ENCODE assay signal across 24 cellular contexts in genomic region chr2:128004509-128004908, GRCh38. TPM values are rescaled to one million over a fixed set of nuclear protein-coding genes. Genes with fewer than 3 reads are reported as not detected.
DNase-seq lines count a peak whose midpoint lies in the region; ATAC-seq, FAIRE-seq and TF ChIP-seq lines count a peak whose summit lies in the region.
"Had no signal": no experiment of that assay in that cellular context is flagged by ENCODE, and none has a peak within 500 bp of the region (broad histone marks: within the 10 kb centered on the region; RNA-seq: fewer than 3 reads in every experiment).

No MANE protein-coding gene starts in this region.

- H3K36me3 ChIP-seq in mammary epithelial cell (ENCODE audit: insufficient read depth, low read length), result peaks cover 21% of the 10 kb centered on the region
- peaks cover 88% of the 10 kb centered on the region for H3K36me3 ChIP-seq in K562 (ENCODE audit: control insufficient read depth, insufficient read depth, low read length)

- H3K27me3 ChIP-seq in mammary epithelial cell (ENCODE audit: insufficient read depth, low read length) (no peaks in the 10 kb centered on the region), K562 (ENCODE audit: control insufficient read depth in 2 of 2, insufficient read depth in 2 of 2, low read length in 2 of 2) (no peaks in the 10 kb centered on the region)
- H3K27me3 ChIP-seq: BLaER1 had no signal

- H3K4me3 ChIP-seq in mammary epithelial cell (replicated peaks in 1 of 3; ENCODE audit: insufficient read depth in 1 of 3, low read depth in 2 of 3, low read length in 3 of 3) (no peak overlapping the region), K562 (no peak overlapping the region)
- H3K4me3 ChIP-seq: BLaER1, HAP-1 had no signal

- no peak for FAIRE-seq in K562 (lab: Jason Lieb, UNC)
- FAIRE-seq: A204.1, G401.6, GM12892, H54 had no signal

- H3K4me2 ChIP-seq in mammary epithelial cell (ENCODE audit: insufficient read depth, low read depth, low read length), result no peak overlapping the region
- H3K4me2 ChIP-seq in K562 (ENCODE audit: insufficient read depth, low read length), result no peak overlapping the region
- H3K4me2 ChIP-seq: BLaER1 had no signal

- 100% methylated on average over 2 of the region's 2 CpGs for WGBS in mammary epithelial cell (ENCODE audit: low coverage, missing lambda C conversion rate)
- WGBS in K562 (ENCODE audit: insufficient coverage, low coverage, missing lambda C conversion rate), result 46% methylated on average over 2 of the region's 2 CpGs

- peaks cover 2% of the 10 kb centered on the region for H3K9me1 ChIP-seq in K562 (ENCODE audit: control insufficient read depth, insufficient read depth, low read length)

- H3K27ac ChIP-seq in mammary epithelial cell (ENCODE audit: insufficient read depth, low read depth, low read length) (no peak overlapping the region), K562 (ENCODE audit: extremely low read depth, low read depth, low read length) (no peak overlapping the region)
- H3K27ac ChIP-seq: 22Rv1, BLaER1, C4-2B had no signal

- TF ChIP-seq POLR2A in K562 (conservative IDR thresholded peaks at IDR 0.05), result no peak

- H3K9me3 Mint-ChIP-seq in activated CD8-positive, alpha-beta memory T cell treated with anti-CD3 and anti-CD28 coated beads, Interleukin-2, amount 10 ng/mL, durations not matched to agents 7 days and 5 days (ENCODE audit: low read depth), result no peaks in the 10 kb centered on the region
- H3K9me3 Mint-ChIP-seq in MCF 10A (ENCODE audit: unreplicated experiment), result no peaks in the 10 kb centered on the region
- no peaks in the 10 kb centered on the region for H3K9me3 Mint-ChIP-seq in stimulated activated effector memory CD8-positive, alpha-beta T cell treated with anti-CD3 and anti-CD28 coated beads, Interleukin-12 subunit alpha, Interleukin-12 subunit beta, amount 100 ng/mL, for 72 hours
- no peaks in the 10 kb centered on the region for H3K9me3 Mint-ChIP-seq in activated T-helper 2 cell treated with anti-CD3 and anti-CD28 coated beads, Interferon-gamma antibody, Interleukin-2, Interleukin-4, amounts not matched to agents 10 μg/mL and 5 μg/mL and 100 μg/mL, durations not matched to agents 14 hours and 24 hours and 36 hours
- H3K9me3 Mint-ChIP-seq: CD4-positive, CD25-positive, alpha-beta regulatory T cell; CD8-positive, alpha-beta T cell; HFFc6 had no signal

- H3K4me3 Mint-ChIP-seq in activated CD8-positive, alpha-beta memory T cell treated with anti-CD3 and anti-CD28 coated beads, Interleukin-2, amount 10 ng/mL, durations not matched to agents 7 days and 5 days, result no peak overlapping the region
- no peak overlapping the region for H3K4me3 Mint-ChIP-seq in MCF 10A (ENCODE audit: unreplicated experiment)
- no peak overlapping the region for H3K4me3 Mint-ChIP-seq in stimulated activated effector memory CD8-positive, alpha-beta T cell treated with anti-CD3 and anti-CD28 coated beads, Interleukin-12 subunit alpha, Interleukin-12 subunit beta, amount 100 ng/mL, for 72 hours
- no peak overlapping the region for H3K4me3 Mint-ChIP-seq in activated T-helper 2 cell treated with anti-CD3 and anti-CD28 coated beads, Interferon-gamma antibody, Interleukin-2, Interleukin-4, amounts not matched to agents 10 μg/mL and 5 μg/mL and 100 μg/mL, durations not matched to agents 14 hours and 24 hours and 36 hours (ENCODE audit: low read depth)
- H3K4me3 Mint-ChIP-seq: B cell; CD4-positive, CD25-positive, alpha-beta regulatory T cell; CD8-positive, alpha-beta T cell; HFFc6 had no signal

- BruUV-seq in MCF 10A (replicated peaks; lab: Mats Ljungman, UMichigan) (no TSS peak), mammary epithelial cell (replicated peaks; lab: Mats Ljungman, UMichigan) (no TSS peak), K562 (replicated peaks; lab: Mats Ljungman, UMichigan) (no TSS peak)

- in situ Hi-C loops in mammary epithelial cell (cut with MboI; ENCODE audit: low sequenced_read_pairs in 2 of 2) (no loop called here), K562 (cut with MboI) (no loop called here)

- H3K9ac ChIP-seq in mammary epithelial cell (ENCODE audit: insufficient read depth, low read length) (no peak overlapping the region), K562 (ENCODE audit: insufficient read depth in 1 of 2, low read depth in 2 of 2, low read length in 2 of 2) (no peak overlapping the region)
- H3K9ac ChIP-seq: BLaER1 had no signal

- H3K4me1 Mint-ChIP-seq in activated CD8-positive, alpha-beta memory T cell treated with anti-CD3 and anti-CD28 coated beads, Interleukin-2, amount 10 ng/mL, durations not matched to agents 7 days and 5 days, result no peaks in the 10 kb centered on the region
- no peaks in the 10 kb centered on the region for H3K4me1 Mint-ChIP-seq in MCF 10A (ENCODE audit: insufficient read depth, unreplicated experiment)
- H3K4me1 Mint-ChIP-seq in stimulated activated effector memory CD8-positive, alpha-beta T cell treated with anti-CD3 and anti-CD28 coated beads, Interleukin-12 subunit alpha, Interleukin-12 subunit beta, amount 100 ng/mL, for 72 hours, result peaks cover 7% of the 10 kb centered on the region
- H3K4me1 Mint-ChIP-seq in activated T-helper 2 cell treated with anti-CD3 and anti-CD28 coated beads, Interferon-gamma antibody, Interleukin-2, Interleukin-4, amounts not matched to agents 10 μg/mL and 5 μg/mL and 100 μg/mL, durations not matched to agents 14 hours and 24 hours and 36 hours (ENCODE audit: low read depth), result peaks cover 3% of the 10 kb centered on the region
- H3K4me1 Mint-ChIP-seq: B cell had no signal

- no peaks in the 10 kb centered on the region for H4K20me1 ChIP-seq in mammary epithelial cell (ENCODE audit: insufficient read depth, low read length)
- no peaks in the 10 kb centered on the region; the same call in 1 of the 2 replicates for H4K20me1 ChIP-seq in K562 (replicated peaks; ENCODE audit: control insufficient read depth, insufficient read depth, low read length)
- H4K20me1 ChIP-seq: BLaER1 had no signal

- H3K4me1 ChIP-seq in mammary epithelial cell (ENCODE audit: insufficient read depth, low read length) (no peaks in the 10 kb centered on the region), K562 (replicated peaks in 1 of 2; ENCODE audit: control insufficient read depth in 2 of 2, insufficient read depth in 2 of 2, low read length in 2 of 2) (no peaks in the 10 kb centered on the region)
- H3K4me1 ChIP-seq: BLaER1, Caco-2, HAP-1 had no signal

- dilution Hi-C loops in mammary epithelial cell (cut with HindIII; ENCODE audit: low sequenced_read_pairs), result no loop called here

- no peak for ATAC-seq in activated CD8-positive, alpha-beta memory T cell treated with anti-CD3 and anti-CD28 coated beads, Interleukin-2, amount 10 ng/mL, durations not matched to agents 7 days and 5 days
- no peak for ATAC-seq in K562
- ATAC-seq in stimulated activated effector memory CD8-positive, alpha-beta T cell treated with anti-CD3 and anti-CD28 coated beads, Interleukin-12 subunit alpha, Interleukin-12 subunit beta, amount 100 ng/mL, for 72 hours, result no peak
- ATAC-seq: CD8-positive, alpha-beta T cell had no signal

- no peak overlapping the region for H2AFZ ChIP-seq in mammary epithelial cell (ENCODE audit: low read depth, low read length)
- H2AFZ ChIP-seq in K562 (ENCODE audit: low read depth, low read length), result no peak overlapping the region

- H3K9me3 ChIP-seq in mammary epithelial cell (replicated peaks; ENCODE audit: insufficient read depth, low read length) (no peaks in the 10 kb centered on the region), K562 (replicated peaks; ENCODE audit: control insufficient read depth, insufficient read depth, low read depth, low read length) (no peaks in the 10 kb centered on the region)
- H3K9me3 ChIP-seq: BLaER1, Caco-2, HAP-1 had no signal

- intact Hi-C loops in MCF 10A (cut with micrococcal nuclease), result no loop called here
- intact Hi-C loops in mammary epithelial cell (cut with micrococcal nuclease), result no loop called here
- intact Hi-C loops in K562 (cut with micrococcal nuclease), result no loop called here
- intact Hi-C loops in activated T-helper 2 cell treated with anti-CD3 and anti-CD28 coated beads, Interferon-gamma antibody, Interleukin-2, Interleukin-4, amounts not matched to agents 10 μg/mL and 5 μg/mL and 100 μg/mL, durations not matched to agents 14 hours and 24 hours and 36 hours (cut with micrococcal nuclease), result no loop called here

- TF ChIP-seq RAD21 in K562 (CRISPR knock-in tag; conservative IDR thresholded peaks at IDR 0.05 in 1 of 2, IDR thresholded peaks at IDR 0.05 in 1 of 2), result no peak

- H3K27ac Mint-ChIP-seq in activated CD8-positive, alpha-beta memory T cell treated with anti-CD3 and anti-CD28 coated beads, Interleukin-2, amount 10 ng/mL, durations not matched to agents 7 days and 5 days, result no peak overlapping the region
- H3K27ac Mint-ChIP-seq in MCF 10A (ENCODE audit: low read depth, unreplicated experiment), result peak overlapping the region; percentile 11
- peak overlapping the region; percentile 1 for H3K27ac Mint-ChIP-seq in stimulated activated effector memory CD8-positive, alpha-beta T cell treated with anti-CD3 and anti-CD28 coated beads, Interleukin-12 subunit alpha, Interleukin-12 subunit beta, amount 100 ng/mL, for 72 hours
- H3K27ac Mint-ChIP-seq in activated T-helper 2 cell treated with anti-CD3 and anti-CD28 coated beads, Interferon-gamma antibody, Interleukin-2, Interleukin-4, amounts not matched to agents 10 μg/mL and 5 μg/mL and 100 μg/mL, durations not matched to agents 14 hours and 24 hours and 36 hours, result no peak overlapping the region
- H3K27ac Mint-ChIP-seq: B cell; CD8-positive, alpha-beta T cell; HFFc6 had no signal

- TF ChIP-seq CTCF in MCF 10A (IDR thresholded peaks at IDR 0.05; ENCODE audit: unreplicated experiment) (no peak), mammary epithelial cell (conservative IDR thresholded peaks at IDR 0.05 in 1 of 2, IDR thresholded peaks at IDR 0.05 in 1 of 2; ENCODE audit: extremely low read depth in 1 of 2, insufficient read depth in 1 of 2, low read depth in 1 of 2, low read length in 2 of 2) (no peak), K562 (IDR thresholded peaks at IDR 0.05 in 2 of 3, conservative IDR thresholded peaks at IDR 0.05 in 1 of 3; ENCODE audit: insufficient read depth in 2 of 3, low read depth in 1 of 3, low read length in 3 of 3) (no peak)

- no peak for TF ChIP-seq EP300 in K562 (IDR thresholded peaks at IDR 0.05; ENCODE audit: low read length)

- H3K79me2 ChIP-seq in mammary epithelial cell (ENCODE audit: insufficient read depth, low read length) (no peaks in the 10 kb centered on the region), K562 (ENCODE audit: control insufficient read depth, insufficient read depth, low read length) (no peaks in the 10 kb centered on the region)

- POLR2A ChIA-PET in MCF 10A (lab: Yijun Ruan, JAX) (no interaction called here), K562 (lab: Yijun Ruan, JAX) (no interaction called here)

- H3K36me3 Mint-ChIP-seq in activated CD8-positive, alpha-beta memory T cell treated with anti-CD3 and anti-CD28 coated beads, Interleukin-2, amount 10 ng/mL, durations not matched to agents 7 days and 5 days, result peaks cover 36% of the 10 kb centered on the region
- peaks cover 97% of the 10 kb centered on the region for H3K36me3 Mint-ChIP-seq in MCF 10A (ENCODE audit: insufficient read depth, unreplicated experiment)
- peaks cover 100% of the 10 kb centered on the region for H3K36me3 Mint-ChIP-seq in stimulated activated effector memory CD8-positive, alpha-beta T cell treated with anti-CD3 and anti-CD28 coated beads, Interleukin-12 subunit alpha, Interleukin-12 subunit beta, amount 100 ng/mL, for 72 hours
- peaks cover 64% of the 10 kb centered on the region for H3K36me3 Mint-ChIP-seq in activated T-helper 2 cell treated with anti-CD3 and anti-CD28 coated beads, Interferon-gamma antibody, Interleukin-2, Interleukin-4, amounts not matched to agents 10 μg/mL and 5 μg/mL and 100 μg/mL, durations not matched to agents 14 hours and 24 hours and 36 hours (ENCODE audit: low read depth)

- peak; percentile 15 for DNase-seq in activated CD8-positive, alpha-beta memory T cell treated with anti-CD3 and anti-CD28 coated beads, Interleukin-2, amount 10 ng/mL, durations not matched to agents 7 days and 5 days
- no peak for DNase-seq in activated CD8-positive, alpha-beta memory T cell treated with anti-CD3 and anti-CD28 coated beads, Interleukin-2, amount 50 U/mL, for 4 hours
- DNase-seq in MCF 10A (ENCODE audit: unreplicated experiment), result no peak
- no peak for DNase-seq in mammary epithelial cell
- DNase-seq in K562 (ENCODE audit: extremely low read depth in 1 of 4, low spot score in 3 of 4), result no peak
- DNase-seq in stimulated activated effector memory CD8-positive, alpha-beta T cell treated with anti-CD3 and anti-CD28 coated beads, Interleukin-12 subunit alpha, Interleukin-12 subunit beta, amount 100 ng/mL, for 72 hours (ENCODE audit: low spot score in 2 of 2), result no peak
- DNase-seq in NCI-H524 (lab: John Stamatoyannopoulos, UW), result no peak
- DNase-seq in activated T-helper 2 cell treated with anti-CD3 and anti-CD28 coated beads, Interferon-gamma antibody, Interleukin-2, Interleukin-4, amounts not matched to agents 10 μg/mL and 5 μg/mL and 100 μg/mL, durations not matched to agents 14 hours and 24 hours and 36 hours (ENCODE audit: low spot score), result no peak
- DNase-seq: Caco-2; CD4-positive, CD25-positive, alpha-beta regulatory T cell; CD8-positive, alpha-beta T cell; DMS153; DND-41; GOT3; HFFc6 had no signal

- CTCF ChIA-PET in activated CD8-positive, alpha-beta memory T cell treated with anti-CD3 and anti-CD28 coated beads, Interleukin-2, amount 10 ng/mL, durations not matched to agents 7 days and 5 days (lab: Charles Lee), result no interaction called here
- CTCF ChIA-PET in MCF 10A (lab: Yijun Ruan, JAX) (no interaction called here), mammary epithelial cell (lab: Charles Lee; ENCODE audit: low non-redundant PET) (no interaction called here), K562 (lab: Yijun Ruan, JAX; ENCODE audit: low intra/inter-chr PET ratio) (no interaction called here)

- H3K27me3 Mint-ChIP-seq in activated CD8-positive, alpha-beta memory T cell treated with anti-CD3 and anti-CD28 coated beads, Interleukin-2, amount 10 ng/mL, durations not matched to agents 7 days and 5 days, result no peaks in the 10 kb centered on the region
- H3K27me3 Mint-ChIP-seq in MCF 10A (ENCODE audit: insufficient read depth, unreplicated experiment), result no peaks in the 10 kb centered on the region
- H3K27me3 Mint-ChIP-seq in activated T-helper 2 cell treated with anti-CD3 and anti-CD28 coated beads, Interferon-gamma antibody, Interleukin-2, Interleukin-4, amounts not matched to agents 10 μg/mL and 5 μg/mL and 100 μg/mL, durations not matched to agents 14 hours and 24 hours and 36 hours (ENCODE audit: low read depth), result no peaks in the 10 kb centered on the region
- H3K27me3 Mint-ChIP-seq: B cell; CD4-positive, CD25-positive, alpha-beta regulatory T cell had no signal

RNA-seq across cellular contexts. Expression of gene SAP130, which starts 23.4 kb away (rescaled TPM):
- 10 to 100 TPM; 40.0 to 43.7 TPM for total RNA-seq in activated CD8-positive, alpha-beta memory T cell treated with anti-CD3 and anti-CD28 coated beads, Interleukin-2, amount 10 ng/mL, durations not matched to agents 7 days and 5 days
- 18.8 and 23.5 TPM in 2 replicates for total RNA-seq in MCF 10A (2022)
- 10 to 100 TPM in 1 of 2 donors, 1 to 10 TPM in 1; 8.7 to 21.9 TPM for total RNA-seq in mammary epithelial cell
- polyA plus RNA-seq in mammary epithelial cell, result 12.4 TPM
- 17.0 TPM for polyA minus RNA-seq in mammary epithelial cell
- total RNA-seq in K562 (2011; cell fraction: chromatin; rRNA removed; ENCODE audit: low replicate concordance), result 35.1 and 49.0 TPM in 2 replicates
- 12.5 and 14.7 TPM in 2 replicates for total RNA-seq in K562 (2011; cell fraction: nucleolus; rRNA removed)
- 14.4 and 18.8 TPM in 2 replicates for total RNA-seq in K562 (2011; cell fraction: nucleoplasm; rRNA removed)
- 4.5 and 6.9 TPM in 2 replicates for total RNA-seq in K562 (2014; rRNA removed)
- 8.2 TPM in 2 replicates for total RNA-seq in K562 (2014; rRNA removed; fragmentation: Illumina TruSeq; extraction: Trizol)
- total RNA-seq in K562 (2015; rRNA removed; fragmentation: Illumina TruSeq; extraction: Trizol), result 7.4 and 8.9 TPM in 2 replicates
- 29.5 and 33.4 TPM in 2 replicates for total RNA-seq in K562 (2021)
- polyA plus RNA-seq in K562 (2011; rRNA removed), result 6.0 and 20.8 TPM in 2 replicates
- polyA plus RNA-seq in K562 (2011; cell fraction: cytosol; rRNA removed), result 8.9 and 9.8 TPM in 2 replicates
- polyA plus RNA-seq in K562 (2011; cell fraction: nucleus; rRNA removed), result 19.3 and 28.1 TPM in 2 replicates
- 19.5 and 21.2 TPM in 2 replicates for polyA plus RNA-seq in K562 (2012)
- 28.0 and 32.9 TPM in 2 replicates for polyA plus RNA-seq in K562 (2014; fragmentation: Illumina TruSeq; extraction: Trizol)
- polyA plus RNA-seq in K562 (2014; fragmentation: Nextera tagmentation; extraction: Ambion mirVana), result 1 to 10 TPM; 5.8 to 7.3 TPM
- 7.9 and 8.0 TPM in 2 replicates for polyA plus RNA-seq in K562 (2014; rRNA removed)
- 12.7 and 14.3 TPM in 2 replicates for polyA minus RNA-seq in K562 (2011; rRNA and poly(A)+ RNA removed)
- polyA minus RNA-seq in K562 (2011; cell fraction: cytosol; rRNA and poly(A)+ RNA removed), result 15.6 and 17.4 TPM in 2 replicates
- 11.0 and 11.1 TPM in 2 replicates for polyA minus RNA-seq in K562 (2011; cell fraction: nucleus; rRNA and poly(A)+ RNA removed)
- 33.1 and 36.5 TPM in 2 replicates for total RNA-seq in activated T-helper 2 cell treated with anti-CD3 and anti-CD28 coated beads, Interferon-gamma antibody, Interleukin-2, Interleukin-4, amounts not matched to agents 10 μg/mL and 5 μg/mL and 100 μg/mL, durations not matched to agents 14 hours and 24 hours and 36 hours

Comparison
In these comparisons a context has a peak if more than half of its experiments do, and no peak if none do; other contexts are left out.
1. H3K27ac Mint-ChIP-seq: peak in MCF 10A (single experiment) and stimulated activated effector memory CD8-positive, alpha-beta T cell treated with anti-CD3 and anti-CD28 coated beads, Interleukin-12 subunit alpha, Interleukin-12 subunit beta, amount 100 ng/mL, for 72 hours (single experiment); none in activated CD8-positive, alpha-beta memory T cell treated with anti-CD3 and anti-CD28 coated beads, Interleukin-2, amount 10 ng/mL, durations not matched to agents 7 days and 5 days (single experiment) and activated T-helper 2 cell treated with anti-CD3 and anti-CD28 coated beads, Interferon-gamma antibody, Interleukin-2, Interleukin-4, amounts not matched to agents 10 μg/mL and 5 μg/mL and 100 μg/mL, durations not matched to agents 14 hours and 24 hours and 36 hours (single experiment).